In genomic region chr20:62856931-62857619, GRCh38 we compare ENCODE assay signal across 1 cellular context.
TF ChIP-seq lines count a peak whose summit lies in the region.

No MANE protein-coding gene starts in this region.

TF ChIP-seq in IMR-90, 13 proteins besides CTCF, POLR2A, EP300 and RAD21:
- TF ChIP-seq RCOR1 (IDR thresholded peaks at IDR 0.05; ENCODE audit: insufficient replicate concordance, low read length): no peak
- TF ChIP-seq RFX5 (IDR thresholded peaks at IDR 0.05; ENCODE audit: low read depth, low read length): no peak
- no peak for TF ChIP-seq MAZ (IDR thresholded peaks at IDR 0.05; ENCODE audit: borderline replicate concordance, low read depth, low read length)
- no peak for TF ChIP-seq MXI1 (IDR thresholded peaks at IDR 0.05; ENCODE audit: borderline replicate concordance, low read depth, low read length)
- TF ChIP-seq USF2 (IDR thresholded peaks at IDR 0.05; ENCODE audit: low read depth, low read length): no peak
- TF ChIP-seq CHD1 (IDR thresholded peaks at IDR 0.05; ENCODE audit: low read depth, low read length): no peak
- no peak for TF ChIP-seq BHLHE40 (IDR thresholded peaks at IDR 0.05; ENCODE audit: low read depth, low read length)
- TF ChIP-seq FOS (IDR thresholded peaks at IDR 0.05; ENCODE audit: low read depth, low read length): no peak
- TF ChIP-seq CEBPB (IDR thresholded peaks at IDR 0.05; ENCODE audit: low read depth, low read length): no peak
- TF ChIP-seq ELK1 (IDR thresholded peaks at IDR 0.05; ENCODE audit: borderline replicate concordance, low read depth, low read length): no peak
- TF ChIP-seq MAFK (IDR thresholded peaks at IDR 0.05; ENCODE audit: low read depth, low read length): no peak
- TF ChIP-seq NFE2L2 (IDR thresholded peaks at IDR 0.05; ENCODE audit: low read depth, low read length): no peak
- TF ChIP-seq SMC3 (IDR thresholded peaks at IDR 0.05; ENCODE audit: low read depth, low read length): no peak
